Comparison of ENCODE assay signal across 27 cellular contexts in genomic region chr19:38307597-38307996, GRCh38. TPM values are rescaled to one million over a fixed set of nuclear protein-coding genes. Genes with fewer than 3 reads are reported as not detected.
"Had no signal": no experiment of that assay in that cellular context is flagged by ENCODE, and none has a peak within 500 bp of the region (broad histone marks: within the 10 kb centered on the region; RNA-seq: fewer than 3 reads in every experiment).

No MANE protein-coding gene starts in this region.

- H3K4me3 ChIP-seq: adrenal gland, SJCRH30 had no signal

- H3K4me3 Mint-ChIP-seq: activated CD8-positive, alpha-beta T cell treated with anti-CD3 and anti-CD28 coated beads for 36 hours; activated naive CD8-positive, alpha-beta T cell treated with anti-CD3 and anti-CD28 coated beads, Interleukin-2, amount 10 ng/mL, durations not matched to agents 7 days and 5 days; activated T-cell treated with anti-CD3 and anti-CD28 coated beads, Interleukin-2, amount 50 U/mL, for 72 hours had no signal

- H3K9me3 Mint-ChIP-seq: activated CD8-positive, alpha-beta T cell treated with anti-CD3 and anti-CD28 coated beads for 36 hours; activated naive CD8-positive, alpha-beta T cell treated with anti-CD3 and anti-CD28 coated beads, Interleukin-2, amount 10 ng/mL, durations not matched to agents 7 days and 5 days; activated T-helper 2 cell treated with anti-CD3 and anti-CD28 coated beads, Interferon-gamma antibody, Interleukin-2, Interleukin-4, amounts not matched to agents 10 μg/mL and 5 μg/mL and 100 μg/mL, durations not matched to agents 14 hours and 24 hours and 36 hours had no signal

- H3K4me2 ChIP-seq: SK-N-SH had no signal

- ATAC-seq: activated CD4-positive, CD25-positive, alpha-beta regulatory T cell treated with anti-CD3 and anti-CD28 coated beads, Interleukin-2, amount 50 U/mL, for 24 hours; activated CD8-positive, alpha-beta T cell treated with anti-CD3 and anti-CD28 coated beads for 36 hours; activated T-cell treated with anti-CD3 and anti-CD28 coated beads, Interleukin-2, amount 50 U/mL, for 72 hours had no signal

- H3K4me1 ChIP-seq: adrenal gland, SJCRH30 had no signal

- DNase-seq: activated CD4-positive, alpha-beta T cell treated with anti-CD3 and anti-CD28 coated beads for 4 hours; activated CD8-positive, alpha-beta memory T cell treated with anti-CD3 and anti-CD28 coated beads, Interleukin-2, amount 50 U/mL, for 4 hours; activated CD8-positive, alpha-beta T cell treated with anti-CD3 and anti-CD28 coated beads for 36 hours; activated naive CD4-positive, alpha-beta T cell treated with anti-CD3 and anti-CD28 coated beads, Interleukin-2, amount 50 U/mL, for 16 hours; activated naive CD8-positive, alpha-beta T cell treated with anti-CD3 and anti-CD28 coated beads, Interleukin-2, amount 10 ng/mL, durations not matched to agents 7 days and 5 days; activated T-cell treated with anti-CD3 and anti-CD28 coated beads, Interleukin-2, amount 50 U/mL, for 72 hours; adrenal gland; anterior cingulate cortex; MM.1S; NCI-H1105 treated with DMSO at 0.1 percent for 48 hours; NCI-H1436 treated with DMSO at 0.1 percent for 48 hours; NCI-H187; NCI-H2081 treated with DMSO at 0.1 percent for 48 hours; NCI-H2171; NCI-H226; NCI-H526; NCI-H82; Right ventricle myocardium superior; RPMI8226; SJCRH30; SK-N-SH; T-helper 1 cell had no signal

- H3K27ac Mint-ChIP-seq: activated CD8-positive, alpha-beta T cell treated with anti-CD3 and anti-CD28 coated beads for 36 hours; activated naive CD8-positive, alpha-beta T cell treated with anti-CD3 and anti-CD28 coated beads, Interleukin-2, amount 10 ng/mL, durations not matched to agents 7 days and 5 days; activated T-cell treated with anti-CD3 and anti-CD28 coated beads, Interleukin-2, amount 50 U/mL, for 72 hours; activated T-helper 2 cell treated with anti-CD3 and anti-CD28 coated beads, Interferon-gamma antibody, Interleukin-2, Interleukin-4, amounts not matched to agents 10 μg/mL and 5 μg/mL and 100 μg/mL, durations not matched to agents 14 hours and 24 hours and 36 hours had no signal

- H3K27me3 ChIP-seq: adrenal gland, SJCRH30 had no signal

- H3K27ac ChIP-seq: adrenal gland, SJCRH30, VCaP had no signal

- H3K27me3 Mint-ChIP-seq: activated CD8-positive, alpha-beta T cell treated with anti-CD3 and anti-CD28 coated beads for 36 hours; activated naive CD8-positive, alpha-beta T cell treated with anti-CD3 and anti-CD28 coated beads, Interleukin-2, amount 10 ng/mL, durations not matched to agents 7 days and 5 days had no signal

- H3K9me3 ChIP-seq: adrenal gland, SJCRH30, SK-N-SH had no signal

- H3K9ac ChIP-seq: SK-N-SH had no signal

RNA-seq across cellular contexts. Expression of gene C19orf33, which starts 3.5 kb away (rescaled TPM):
- total RNA-seq: activated CD8-positive, alpha-beta T cell treated with anti-CD3 and anti-CD28 coated beads for 36 hours; activated naive CD8-positive, alpha-beta T cell treated with anti-CD3 and anti-CD28 coated beads, Interleukin-2, amount 10 ng/mL, durations not matched to agents 7 days and 5 days; activated T-cell treated with anti-CD3 and anti-CD28 coated beads, Interleukin-2, amount 50 U/mL, for 72 hours; cerebellum; OCI-LY7; SJCRH30 had no signal
- polyA plus RNA-seq: SK-N-SH had no signal
